1 cellular context compared by ENCODE assay signal in the genomic region with DNA sequence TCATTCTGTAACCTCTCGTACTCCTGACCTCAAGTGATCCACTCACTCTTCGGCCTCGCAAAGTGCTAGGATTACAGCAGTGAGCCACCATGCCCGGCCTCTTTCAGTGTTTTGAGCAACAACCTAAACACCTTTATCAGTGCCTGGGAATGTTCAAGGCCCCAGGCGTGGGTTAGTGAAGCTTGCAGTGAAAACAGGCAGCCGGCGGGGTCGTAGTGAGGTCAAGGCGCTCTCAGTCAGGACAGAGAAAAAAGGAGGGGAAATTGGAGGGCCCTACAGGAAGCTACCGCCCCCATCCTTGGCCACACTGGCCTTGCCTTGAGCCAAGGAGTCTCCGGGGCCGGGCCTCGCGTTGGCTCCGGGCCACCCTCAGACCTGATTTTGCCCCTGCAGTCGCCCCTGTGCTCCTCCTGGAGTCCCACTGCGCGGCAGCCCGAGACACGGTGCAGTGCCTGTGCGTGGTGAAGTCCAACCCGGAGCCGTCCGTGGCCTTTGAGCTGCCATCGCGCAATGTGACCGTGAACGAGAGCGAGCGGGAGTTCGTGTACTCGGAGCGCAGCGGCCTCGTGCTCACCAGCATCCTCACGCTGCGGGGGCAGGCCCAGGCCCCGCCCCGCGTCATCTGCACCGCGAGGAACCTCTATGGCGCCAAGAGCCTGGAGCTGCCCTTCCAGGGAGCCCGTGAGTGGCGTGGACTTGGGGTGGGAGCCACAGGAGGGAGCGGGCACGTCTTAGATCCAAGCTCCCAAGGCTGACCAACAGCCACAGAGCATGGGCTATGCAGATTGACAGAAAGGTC.
A peak's percentile ranks its signal among the peaks of the same experiment; 100 is the strongest.
TF ChIP-seq lines count a peak whose summit lies in the region.

No MANE protein-coding gene starts in this region.

TF ChIP-seq in HepG2, 621 proteins besides CTCF, POLR2A, EP300 and RAD21 (continued from another document):
- TF ChIP-seq ZNF788 (CRISPR knock-in tag; IDR thresholded peaks at IDR 0.05; ENCODE audit: borderline replicate concordance), result no peak; the same call in 1 of the 2 replicates
- no peak for TF ChIP-seq ZNF10 (CRISPR knock-in tag; IDR thresholded peaks at IDR 0.05; ENCODE audit: borderline replicate concordance, low read depth)
- TF ChIP-seq, protein P1, sequence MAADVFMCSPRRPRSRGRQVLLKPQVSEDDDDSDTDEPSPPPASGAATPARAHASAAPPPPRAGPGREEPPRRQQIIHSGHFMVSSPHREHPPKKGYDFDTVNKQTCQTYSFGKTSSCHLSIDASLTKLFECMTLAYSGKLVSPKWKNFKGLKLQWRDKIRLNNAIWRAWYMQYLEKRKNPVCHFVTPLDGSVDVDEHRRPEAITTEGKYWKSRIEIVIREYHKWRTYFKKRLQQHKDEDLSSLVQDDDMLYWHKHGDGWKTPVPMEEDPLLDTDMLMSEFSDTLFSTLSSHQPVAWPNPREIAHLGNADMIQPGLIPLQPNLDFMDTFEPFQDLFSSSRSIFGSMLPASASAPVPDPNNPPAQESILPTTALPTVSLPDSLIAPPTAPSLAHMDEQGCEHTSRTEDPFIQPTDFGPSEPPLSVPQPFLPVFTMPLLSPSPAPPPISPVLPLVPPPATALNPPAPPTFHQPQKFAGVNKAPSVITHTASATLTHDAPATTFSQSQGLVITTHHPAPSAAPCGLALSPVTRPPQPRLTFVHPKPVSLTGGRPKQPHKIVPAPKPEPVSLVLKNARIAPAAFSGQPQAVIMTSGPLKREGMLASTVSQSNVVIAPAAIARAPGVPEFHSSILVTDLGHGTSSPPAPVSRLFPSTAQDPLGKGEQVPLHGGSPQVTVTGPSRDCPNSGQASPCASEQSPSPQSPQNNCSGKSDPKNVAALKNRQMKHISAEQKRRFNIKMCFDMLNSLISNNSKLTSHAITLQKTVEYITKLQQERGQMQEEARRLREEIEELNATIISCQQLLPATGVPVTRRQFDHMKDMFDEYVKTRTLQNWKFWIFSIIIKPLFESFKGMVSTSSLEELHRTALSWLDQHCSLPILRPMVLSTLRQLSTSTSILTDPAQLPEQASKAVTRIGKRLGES (CRISPR knock-in tag; IDR thresholded peaks at IDR 0.05; ENCODE audit: borderline replicate concordance), result no peak
- TF ChIP-seq, protein P2, sequence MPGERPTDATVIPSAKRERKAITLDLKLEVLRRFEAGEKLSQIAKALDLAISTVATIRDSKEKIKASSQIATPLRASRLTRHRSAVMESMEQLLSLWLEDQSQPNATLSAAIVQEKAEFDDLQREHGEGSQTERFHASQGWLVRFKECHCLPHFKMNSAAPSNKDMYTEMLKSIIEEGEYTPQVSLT (CRISPR knock-in tag; IDR thresholded peaks at IDR 0.05; ENCODE audit: borderline replicate concordance, low read depth), result no peak
- TF ChIP-seq, protein P3, sequence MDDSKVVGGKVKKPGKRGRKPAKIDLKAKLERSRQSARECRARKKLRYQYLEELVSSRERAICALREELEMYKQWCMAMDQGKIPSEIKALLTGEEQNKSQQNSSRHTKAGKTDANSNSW (CRISPR knock-in tag; IDR thresholded peaks at IDR 0.05; ENCODE audit: borderline replicate concordance), result no peak
- no peak for TF ChIP-seq RARG (CRISPR knock-in tag; IDR thresholded peaks at IDR 0.05; ENCODE audit: low read depth)
- TF ChIP-seq CAMTA2 (CRISPR knock-in tag; IDR thresholded peaks at IDR 0.05; ENCODE audit: borderline replicate concordance), result no peak
- no peak for TF ChIP-seq FIP1L1 (IDR thresholded peaks at IDR 0.05; ENCODE audit: borderline replicate concordance, insufficient read depth, low read depth, low read length)
- TF ChIP-seq GATAD2A (CRISPR knock-in tag; IDR thresholded peaks at IDR 0.05), result peak; percentile 87
- TF ChIP-seq CEBPB (IDR thresholded peaks at IDR 0.05; ENCODE audit: borderline replicate concordance, low read depth, low read length), result peak; percentile 12; the same call in 1 of the 2 replicates
- TF ChIP-seq HMG20B (CRISPR knock-in tag; conservative IDR thresholded peaks at IDR 0.05), result no peak
- TF ChIP-seq, protein P4, sequence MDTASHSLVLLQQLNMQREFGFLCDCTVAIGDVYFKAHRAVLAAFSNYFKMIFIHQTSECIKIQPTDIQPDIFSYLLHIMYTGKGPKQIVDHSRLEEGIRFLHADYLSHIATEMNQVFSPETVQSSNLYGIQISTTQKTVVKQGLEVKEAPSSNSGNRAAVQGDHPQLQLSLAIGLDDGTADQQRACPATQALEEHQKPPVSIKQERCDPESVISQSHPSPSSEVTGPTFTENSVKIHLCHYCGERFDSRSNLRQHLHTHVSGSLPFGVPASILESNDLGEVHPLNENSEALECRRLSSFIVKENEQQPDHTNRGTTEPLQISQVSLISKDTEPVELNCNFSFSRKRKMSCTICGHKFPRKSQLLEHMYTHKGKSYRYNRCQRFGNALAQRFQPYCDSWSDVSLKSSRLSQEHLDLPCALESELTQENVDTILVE (CRISPR knock-in tag; IDR thresholded peaks at IDR 0.05), result no peak
- TF ChIP-seq KLF13 (CRISPR knock-in tag; IDR thresholded peaks at IDR 0.05), result no peak
- no peak for TF ChIP-seq SOX13 (IDR thresholded peaks at IDR 0.05)
- peak in 1 of 2 experiments; percentile 73; a peak in 2 of 4 replicates for TF ChIP-seq SOX13 (CRISPR knock-in tag; conservative IDR thresholded peaks at IDR 0.05 in 1 of 2, IDR thresholded peaks at IDR 0.05 in 1 of 2)
- no peak for TF ChIP-seq ZNF883 (CRISPR knock-in tag; IDR thresholded peaks at IDR 0.05; ENCODE audit: not compliant biosample characterization)
- TF ChIP-seq TCF7 (IDR thresholded peaks at IDR 0.05; ENCODE audit: low read depth), result no peak
- no peak for TF ChIP-seq ZNF713 (CRISPR knock-in tag; IDR thresholded peaks at IDR 0.05)
- no peak for TF ChIP-seq MYC (CRISPR knock-in tag; IDR thresholded peaks at IDR 0.05; ENCODE audit: borderline replicate concordance)
- no peak for TF ChIP-seq ZNF33A (CRISPR knock-in tag; IDR thresholded peaks at IDR 0.05; ENCODE audit: borderline replicate concordance)
- no peak for TF ChIP-seq HOXA9 (CRISPR knock-in tag; IDR thresholded peaks at IDR 0.05; ENCODE audit: borderline replicate concordance)
- no peak for TF ChIP-seq HDAC1 (CRISPR knock-in tag; IDR thresholded peaks at IDR 0.05)
- TF ChIP-seq JUND (CRISPR knock-in tag; IDR thresholded peaks at IDR 0.05), result no peak
- no peak for TF ChIP-seq TRIM24 (CRISPR knock-in tag; IDR thresholded peaks at IDR 0.05)
- TF ChIP-seq, protein P5, sequence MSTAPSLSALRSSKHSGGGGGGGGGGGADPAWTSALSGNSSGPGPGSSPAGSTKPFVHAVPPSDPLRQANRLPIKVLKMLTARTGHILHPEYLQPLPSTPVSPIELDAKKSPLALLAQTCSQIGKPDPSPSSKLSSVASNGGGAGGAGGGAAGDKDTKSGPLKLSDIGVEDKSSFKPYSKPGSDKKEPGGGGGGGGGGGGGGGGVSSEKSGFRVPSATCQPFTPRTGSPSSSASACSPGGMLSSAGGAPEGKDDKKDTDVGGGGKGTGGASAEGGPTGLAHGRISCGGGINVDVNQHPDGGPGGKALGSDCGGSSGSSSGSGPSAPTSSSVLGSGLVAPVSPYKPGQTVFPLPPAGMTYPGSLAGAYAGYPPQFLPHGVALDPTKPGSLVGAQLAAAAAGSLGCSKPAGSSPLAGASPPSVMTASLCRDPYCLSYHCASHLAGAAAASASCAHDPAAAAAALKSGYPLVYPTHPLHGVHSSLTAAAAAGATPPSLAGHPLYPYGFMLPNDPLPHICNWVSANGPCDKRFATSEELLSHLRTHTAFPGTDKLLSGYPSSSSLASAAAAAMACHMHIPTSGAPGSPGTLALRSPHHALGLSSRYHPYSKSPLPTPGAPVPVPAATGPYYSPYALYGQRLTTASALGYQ (CRISPR knock-in tag; IDR thresholded peaks at IDR 0.05), result no peak
- peak; percentile 57; the same call in 1 of the 2 replicates for TF ChIP-seq ZNF430 (CRISPR knock-in tag; IDR thresholded peaks at IDR 0.05)
- no peak for TF ChIP-seq SSRP1 (CRISPR knock-in tag; IDR thresholded peaks at IDR 0.05)
- no peak for TF ChIP-seq KLF11 (CRISPR knock-in tag; IDR thresholded peaks at IDR 0.05)
- TF ChIP-seq HDAC2 (CRISPR knock-in tag; IDR thresholded peaks at IDR 0.05), result peak; percentile 51
